ENCODE assay signal across 23 cellular contexts in genomic region chr6:9504191-9504590, GRCh38.
DNase-seq lines count a peak whose midpoint lies in the region; ATAC-seq, FAIRE-seq and TF ChIP-seq lines count a peak whose summit lies in the region.
"Had no signal": no experiment of that assay in that cellular context is flagged by ENCODE, and none has a peak within 500 bp of the region (broad histone marks: within the 10 kb centered on the region; RNA-seq: fewer than 3 reads in every experiment).

No MANE protein-coding gene starts in this region.

- no peaks in the 10 kb centered on the region for H3K36me3 Mint-ChIP-seq in activated naive CD4-positive, alpha-beta T cell treated with anti-CD3 and anti-CD28 coated beads, Interleukin-2, amount 10 ng/mL, durations not matched to agents 7 days and 5 days
- H3K36me3 Mint-ChIP-seq: activated CD8-positive, alpha-beta memory T cell treated with anti-CD3 and anti-CD28 coated beads, Interleukin-2, amount 10 ng/mL, durations not matched to agents 7 days and 5 days; natural killer cell; type B pancreatic cell had no signal

- H3K79me2 ChIP-seq in ACC112 (ENCODE audit: control insufficient read depth, insufficient read depth, low read length, unreplicated experiment) (no peaks in the 10 kb centered on the region), HepG2 (ENCODE audit: insufficient read depth, low read length) (no peaks in the 10 kb centered on the region)

- BruUV-seq in HepG2 (replicated peaks; lab: Mats Ljungman, UMichigan) = no TSS peak

- H3K4me3 ChIP-seq in ACC112 (ENCODE audit: low read depth, low read length) = no peak overlapping the region
- no peak overlapping the region for H3K4me3 ChIP-seq in SK-N-MC
- no peak overlapping the region for H3K4me3 ChIP-seq in coronary artery
- H3K4me3 ChIP-seq in HepG2 (replicated peaks in 1 of 3; ENCODE audit: insufficient read depth in 1 of 3, low read depth in 2 of 3, low read length in 3 of 3) = no peak overlapping the region
- H3K4me3 ChIP-seq: heart right ventricle had no signal

- intact Hi-C loops in HepG2 (cut with micrococcal nuclease; ENCODE audit: unreplicated experiment) = no loop called here

- H2AFZ ChIP-seq in ACC112 (ENCODE audit: low read length, unreplicated experiment) = no peak overlapping the region
- no peak overlapping the region for H2AFZ ChIP-seq in HepG2 (ENCODE audit: low read length)

- no peak for TF ChIP-seq POLR2A in HepG2 (IDR thresholded peaks at IDR 0.05; ENCODE audit: insufficient read depth in 1 of 2, low read depth in 2 of 2, low read length in 2 of 2)

- peak overlapping the region; percentile 46; the same call in 1 of the 2 replicates for H3K27ac ChIP-seq in ACC112 (ENCODE audit: low read depth, low read length)
- peak overlapping the region; percentile 89 for H3K27ac ChIP-seq in SK-N-MC
- no peak overlapping the region for H3K27ac ChIP-seq in coronary artery
- H3K27ac ChIP-seq in HepG2 (ENCODE audit: extremely low read length, insufficient read depth, low read length) = no peak overlapping the region
- H3K27ac ChIP-seq: heart right ventricle had no signal

- no peak for ATAC-seq in HepG2
- ATAC-seq: activated CD8-positive, alpha-beta memory T cell treated with anti-CD3 and anti-CD28 coated beads, Interleukin-2, amount 10 ng/mL, durations not matched to agents 7 days and 5 days; heart right ventricle; natural killer cell; stimulated activated naive CD8-positive, alpha-beta T cell treated with anti-CD3 and anti-CD28 coated beads, Interleukin-15, Interleukin-2, amounts not matched to agents 100 U/mL and 50 U/mL, for 24 hours had no signal

- H3K36me3 ChIP-seq in ACC112 (ENCODE audit: insufficient read depth, low read length) (no peaks in the 10 kb centered on the region), SK-N-MC (ENCODE audit: insufficient read depth, low read length) (no peaks in the 10 kb centered on the region), HepG2 (replicated peaks in 1 of 2; ENCODE audit: control insufficient read depth in 1 of 2, insufficient read depth in 2 of 2, low read length in 2 of 2) (no peaks in the 10 kb centered on the region)
- H3K36me3 ChIP-seq: heart right ventricle had no signal

- H3K4me1 Mint-ChIP-seq in activated naive CD4-positive, alpha-beta T cell treated with anti-CD3 and anti-CD28 coated beads, Interleukin-2, amount 10 ng/mL, durations not matched to agents 7 days and 5 days = no peaks in the 10 kb centered on the region
- H3K4me1 Mint-ChIP-seq: activated CD8-positive, alpha-beta memory T cell treated with anti-CD3 and anti-CD28 coated beads, Interleukin-2, amount 10 ng/mL, durations not matched to agents 7 days and 5 days; natural killer cell had no signal

- TF ChIP-seq RAD21 in HepG2 (CRISPR knock-in tag; IDR thresholded peaks at IDR 0.05) = no peak

- H3K9ac ChIP-seq in SK-N-MC (ENCODE audit: insufficient read length) (peak overlapping the region; percentile 8), HepG2 (ENCODE audit: insufficient read depth, low read depth, low read length) (no peak overlapping the region)

- no peaks in the 10 kb centered on the region for H4K20me1 ChIP-seq in HepG2 (ENCODE audit: insufficient read depth, low read length)

- TF ChIP-seq CTCF in coronary artery (IDR thresholded peaks at IDR 0.05) (no peak), HepG2 (CRISPR knock-in tag; IDR thresholded peaks at IDR 0.05) (no peak)

- 0% methylated on average over 2 of the region's 2 CpGs for WGBS in HepG2 (ENCODE audit: low lambda C conversion rate)

- CTCF ChIA-PET in activated naive CD4-positive, alpha-beta T cell treated with anti-CD3 and anti-CD28 coated beads, Interleukin-2, amount 10 ng/mL, durations not matched to agents 7 days and 5 days (lab: Charles Lee) = no interaction called here
- CTCF ChIA-PET in HepG2 (lab: Yijun Ruan, JAX; ENCODE audit: low intra/inter-chr PET ratio, low total read pairs) = no interaction called here

- in situ Hi-C loops in HepG2 (cut with HindIII; ENCODE audit: extremely low pct_ligation_motif_present, low pct_unique_long_range_greater_than_20kb) = no loop called here

- H3K9me3 ChIP-seq in SK-N-MC (ENCODE audit: low read depth, low read length) (peaks cover 2% of the 10 kb centered on the region; the same call in 1 of the 2 replicates), HepG2 (ENCODE audit: low read length) (peaks cover 22% of the 10 kb centered on the region)

- no peak overlapping the region for H3K4me3 Mint-ChIP-seq in activated naive CD4-positive, alpha-beta T cell treated with anti-CD3 and anti-CD28 coated beads, Interleukin-2, amount 10 ng/mL, durations not matched to agents 7 days and 5 days
- H3K4me3 Mint-ChIP-seq: activated CD8-positive, alpha-beta memory T cell treated with anti-CD3 and anti-CD28 coated beads, Interleukin-2, amount 10 ng/mL, durations not matched to agents 7 days and 5 days; natural killer cell; type B pancreatic cell had no signal

- H3K27ac Mint-ChIP-seq in activated naive CD4-positive, alpha-beta T cell treated with anti-CD3 and anti-CD28 coated beads, Interleukin-2, amount 10 ng/mL, durations not matched to agents 7 days and 5 days = no peak overlapping the region
- H3K27ac Mint-ChIP-seq: activated CD8-positive, alpha-beta memory T cell treated with anti-CD3 and anti-CD28 coated beads, Interleukin-2, amount 10 ng/mL, durations not matched to agents 7 days and 5 days; natural killer cell; type B pancreatic cell had no signal

- DNase-seq in NCI-H1092 treated with DMSO at 0.1 percent for 48 hours (lab: John Stamatoyannopoulos, UW) (peak; percentile 54), NCI-H2107 (lab: John Stamatoyannopoulos, UW) (peak; percentile 6), SK-N-MC (ENCODE audit: low read depth, low spot score) (no peak), NK-92 (lab: John Stamatoyannopoulos, UW; ENCODE audit: unreplicated experiment) (no peak), coronary artery (ENCODE audit: low spot score) (no peak), HepG2 (ENCODE audit: low spot score) (no peak)
- no peak for DNase-seq in activated naive CD4-positive, alpha-beta T cell treated with anti-CD3 and anti-CD28 coated beads, Interleukin-2, amount 10 ng/mL, durations not matched to agents 7 days and 5 days
- DNase-seq: activated CD4-positive, CD25-positive, alpha-beta regulatory T cell treated with anti-CD3 and anti-CD28 coated beads, Interleukin-2, amount 50 U/mL, for 72 hours; activated CD8-positive, alpha-beta memory T cell treated with anti-CD3 and anti-CD28 coated beads, Interleukin-2, amount 10 ng/mL, durations not matched to agents 7 days and 5 days; activated effector memory CD4-positive, alpha-beta T cell treated with Interleukin-2 at 50 U/mL for 16 hours; C1 segment of cervical spinal cord; DND-41; effector CD8-positive, alpha-beta T cell; heart right ventricle; natural killer cell; NCI-H446; OCI-M1; stimulated activated naive CD8-positive, alpha-beta T cell treated with anti-CD3 and anti-CD28 coated beads, Interleukin-15, Interleukin-2, amounts not matched to agents 100 U/mL and 50 U/mL, for 24 hours had no signal

- H3K4me1 ChIP-seq in ACC112 (ENCODE audit: control insufficient read depth, insufficient read depth, low read length, unreplicated experiment) (peaks cover 13% of the 10 kb centered on the region), HepG2 (ENCODE audit: insufficient read depth, low read length) (no peaks in the 10 kb centered on the region)
- H3K4me1 ChIP-seq: heart right ventricle had no signal

- no peaks in the 10 kb centered on the region for H3K27me3 Mint-ChIP-seq in activated naive CD4-positive, alpha-beta T cell treated with anti-CD3 and anti-CD28 coated beads, Interleukin-2, amount 10 ng/mL, durations not matched to agents 7 days and 5 days
- H3K27me3 Mint-ChIP-seq: activated CD8-positive, alpha-beta memory T cell treated with anti-CD3 and anti-CD28 coated beads, Interleukin-2, amount 10 ng/mL, durations not matched to agents 7 days and 5 days; type B pancreatic cell had no signal

- TF ChIP-seq EP300 in HepG2 (IDR thresholded peaks at IDR 0.05; ENCODE audit: low read depth in 2 of 2, low read length in 2 of 2) = no peak
- no peak for TF ChIP-seq EP300 in HepG2 (CRISPR knock-in tag; IDR thresholded peaks at IDR 0.05; ENCODE audit: borderline replicate concordance)

- H3K27me3 ChIP-seq in ACC112 (ENCODE audit: insufficient read depth, low read length) = no peaks in the 10 kb centered on the region
- no peaks in the 10 kb centered on the region for H3K27me3 ChIP-seq in HepG2 (ENCODE audit: control insufficient read depth in 1 of 2, insufficient read depth in 2 of 2, low read length in 2 of 2)
- H3K27me3 ChIP-seq: heart right ventricle had no signal

- no peak overlapping the region for H3K4me2 ChIP-seq in HepG2 (ENCODE audit: low read depth, low read length)

- no peak for FAIRE-seq in HepG2 (lab: Jason Lieb, UNC)
- FAIRE-seq: A204.1, GM18507, islet of Langerhans had no signal

- H3K9me3 Mint-ChIP-seq in activated naive CD4-positive, alpha-beta T cell treated with anti-CD3 and anti-CD28 coated beads, Interleukin-2, amount 10 ng/mL, durations not matched to agents 7 days and 5 days = peaks cover 7% of the 10 kb centered on the region

- POLR2A ChIA-PET in HepG2 (lab: Yijun Ruan, JAX) = no interaction called here

TF ChIP-seq in HepG2, 621 proteins besides CTCF, POLR2A, EP300 and RAD21 (continues in another document):
- TF ChIP-seq ELF1 (CRISPR knock-in tag; IDR thresholded peaks at IDR 0.05) (no peak), RAD51 (IDR thresholded peaks at IDR 0.05; ENCODE audit: borderline replicate concordance) (no peak), GMEB1 (CRISPR knock-in tag; IDR thresholded peaks at IDR 0.05; ENCODE audit: borderline replicate concordance) (no peak), ZZZ3 (CRISPR knock-in tag; IDR thresholded peaks at IDR 0.05; ENCODE audit: borderline replicate concordance) (no peak)

Comparison
In these comparisons a context has a peak if more than half of its experiments do, and no peak if none do; other contexts are left out.
1. H3K27ac ChIP-seq: peak in ACC112 (single experiment) and SK-N-MC (single experiment); none in coronary artery (0 of 2) and HepG2 (single experiment).
2. DNase-seq: peak in NCI-H1092 treated with DMSO at 0.1 percent for 48 hours (single experiment) and NCI-H2107 (single experiment); none in SK-N-MC (single experiment), NK-92 (single experiment), activated naive CD4-positive, alpha-beta T cell treated with anti-CD3 and anti-CD28 coated beads, Interleukin-2, amount 10 ng/mL, durations not matched to agents 7 days and 5 days (single experiment), coronary artery (single experiment) and HepG2 (single experiment).